In genomic region chr13:28333204-28333900, GRCh38 we compare ENCODE assay signal across 22 cellular contexts.
"Had no signal": no experiment of that assay in that cellular context is flagged by ENCODE, and none has a peak within 500 bp of the region (broad histone marks: within the 10 kb centered on the region; RNA-seq: fewer than 3 reads in every experiment).

No MANE protein-coding gene starts in this region.

- H3K4me3 ChIP-seq: ascending aorta, suprapubic skin, transverse colon, uterus had no signal

- FAIRE-seq: kidney, small intestine had no signal

- H3K4me1 ChIP-seq: ascending aorta, foreskin keratinocyte, uterus had no signal

- H3K27me3 ChIP-seq: ascending aorta, suprapubic skin, uterus had no signal

- H3K9me3 ChIP-seq: ascending aorta, suprapubic skin, transverse colon, uterus had no signal

- H3K36me3 ChIP-seq: ascending aorta, suprapubic skin, transverse colon, uterus had no signal

- ATAC-seq: activated T-cell treated with anti-CD3 and anti-CD28 coated beads, Interleukin-2, amount 50 U/mL, for 72 hours; foreskin keratinocyte; left lobe of liver; stimulated activated naive CD8-positive, alpha-beta T cell treated with anti-CD3 and anti-CD28 coated beads, Interleukin-15, amount 100 ng/mL, for 72 hours had no signal

- DNase-seq: activated B cell treated with CpG ODN at 0.5 μM for 24 hours; activated CD4-positive, alpha-beta T cell treated with anti-CD3 and anti-CD28 coated beads, Interleukin-2, amount 10 ng/mL, durations not matched to agents 7 days and 5 days; activated CD8-positive, alpha-beta memory T cell treated with anti-CD3 and anti-CD28 coated beads, Interleukin-2, amount 50 U/mL, for 48 hours; activated effector memory CD4-positive, alpha-beta T cell treated with anti-CD3 and anti-CD28 coated beads, Interleukin-2, amount 50 U/mL, for 16 hours; activated naive CD4-positive, alpha-beta T cell treated with anti-CD3 and anti-CD28 coated beads, Interleukin-2, amount 50 U/mL, for 16 hours; activated T-cell treated with anti-CD3 and anti-CD28 coated beads, Interleukin-2, amount 50 U/mL, for 72 hours; effector memory CD4-positive, alpha-beta T cell; foreskin keratinocyte; glutamatergic neuron; kidney; mammary epithelial cell; midbrain; occipital lobe; small intestine; stimulated activated CD4-positive, alpha-beta T cell treated with anti-CD3 and anti-CD28 coated beads, Interleukin-15, amount 100 ng/mL, for 24 hours; stimulated activated CD4-positive, alpha-beta T cell treated with anti-CD3 and anti-CD28 coated beads, Interleukin-2, amount 100 ng/mL, for 48 hours; stimulated activated naive CD8-positive, alpha-beta T cell treated with anti-CD3 and anti-CD28 coated beads, Interleukin-15, amount 100 ng/mL, for 72 hours; transverse colon; uterus had no signal

- H3K27ac ChIP-seq: ascending aorta, foreskin keratinocyte, suprapubic skin, transverse colon had no signal
